In the genomic region with DNA sequence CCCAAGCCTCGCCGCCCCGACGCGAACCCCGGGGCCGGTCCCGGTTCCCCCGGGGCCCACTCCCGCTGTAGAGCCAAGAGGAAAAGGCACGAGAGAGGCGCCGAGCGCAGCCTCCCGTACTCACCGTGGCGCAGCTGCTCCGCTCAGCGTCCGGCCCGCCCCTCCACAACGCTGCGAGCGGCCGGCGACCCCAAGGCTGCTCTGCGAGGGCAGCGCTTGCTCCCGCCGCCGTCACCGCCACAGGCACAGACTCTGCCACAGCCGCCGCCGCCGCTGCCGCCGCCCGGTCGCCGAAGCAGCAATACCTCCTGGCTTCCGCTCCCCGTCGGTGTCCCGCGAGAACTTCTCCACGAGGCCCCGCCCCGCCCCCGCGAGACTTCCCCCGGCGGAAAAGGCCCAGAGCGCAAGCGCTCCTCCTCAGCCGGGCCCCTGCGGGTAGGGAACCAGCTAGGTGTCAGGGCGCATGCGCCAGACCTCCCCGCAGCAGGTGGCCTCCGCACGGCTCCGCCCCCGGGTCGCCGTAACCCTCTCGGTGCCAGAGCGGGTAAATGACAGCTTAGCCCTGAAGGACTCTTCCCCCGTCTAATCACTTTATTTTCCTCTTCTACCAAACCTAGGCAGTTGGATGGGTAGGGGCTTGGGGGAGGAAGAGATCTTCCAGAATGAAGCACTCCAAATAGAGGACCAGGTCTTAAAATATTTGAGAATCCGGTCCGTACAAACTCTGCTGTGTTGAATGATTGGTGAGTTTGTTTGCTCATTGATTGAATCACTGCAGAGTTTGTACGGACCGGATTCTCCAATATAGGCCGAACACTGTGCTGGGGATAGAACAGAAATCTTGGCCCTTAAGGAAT, we compare ENCODE assay signal across 8 cellular contexts. TPM values are rescaled to one million over a fixed set of nuclear protein-coding genes. Genes with fewer than 3 reads are reported as not detected.
DNase-seq lines count a peak whose midpoint lies in the region; ATAC-seq and TF ChIP-seq lines count a peak whose summit lies in the region.

A gene (minus strand): TSS at position 314 of the 857 bp plus-strand sequence. CDS start 12,050 bp downstream, outside the sequence.

- TF ChIP-seq EP300 in ovary (IDR thresholded peaks at IDR 0.05), result no peak

- H3K27ac ChIP-seq in ovary (peak within 1 kb of the TSS; percentile 26 to 80), thymus (ENCODE audit: low read depth) (peak within 1 kb of the TSS; percentile 95)

- H3K4me3 ChIP-seq in ovary, result peak within 1 kb of the TSS; percentile 87
- H3K4me3 ChIP-seq in thymus (ENCODE audit: low read length), result peak within 1 kb of the TSS; percentile 96

- no peaks in the 10 kb centered on the region for H3K27me3 ChIP-seq in ovary
- no peaks in the 10 kb centered on the region for H3K27me3 ChIP-seq in thymus (ENCODE audit: control insufficient read depth, insufficient read depth)

- WGBS in ovary, 3 donors, result 0 to 1% (median 0%) methylated on average over 42 to 74 of the region's 74 CpGs
- WGBS in thymus, result under 1% methylated on average over 74 of the region's 74 CpGs

- H3K4me1 ChIP-seq in ovary (ENCODE audit: insufficient read depth) (peaks cover 1% of the 10 kb centered on the region), thymus (ENCODE audit: control insufficient read depth, insufficient read depth, low read length) (peaks cover 6% of the 10 kb centered on the region)

- TF ChIP-seq POLR2A in GM10847 (IDR thresholded peaks at IDR 0.05; ENCODE audit: extremely low read depth, insufficient read length), result peak; percentile 93
- peak; percentile 70 for TF ChIP-seq POLR2A in ovary (IDR thresholded peaks at IDR 0.05)

- intact Hi-C loops in Right ventricle myocardium inferior (cut with DNase I), result loop anchor here (2.0 kb wide), 1 partner anchor 83 kb away; no protein-coding TSS in a partner anchor
- intact Hi-C loops in ovary (cut with DNase I), result loop anchor here in 2 of 4 donors (2.0 to 5.0 kb wide), 2 partner anchors 83 to 133 kb away; a partner anchor contains a TSS

- no peaks in the 10 kb centered on the region for H3K9me3 ChIP-seq in ovary
- no peaks in the 10 kb centered on the region for H3K9me3 ChIP-seq in thymus (ENCODE audit: control insufficient read depth)

- ATAC-seq in HG02759 (IDR thresholded peaks at IDR 0.05; ENCODE audit: unreplicated experiment) (peak; percentile 89), Right ventricle myocardium inferior (peak; percentile 98)

- DNase-seq in NCI-H1417 treated with DMSO at 0.1 percent for 48 hours (lab: John Stamatoyannopoulos, UW) (peak; percentile 68), SW 1271 (lab: John Stamatoyannopoulos, UW) (peak; percentile 74 to 94), Right ventricle myocardium inferior (ENCODE audit: missing footprints) (peak; percentile 100), ovary (peak; percentile 99)
- DNase-seq in activated naive CD8-positive, alpha-beta T cell treated with anti-CD3 and anti-CD28 coated beads, Interleukin-2, amount 50 U/mL, for 16 hours (ENCODE audit: low read depth, low spot score), result peak; percentile 99

- H3K36me3 ChIP-seq in ovary (no peaks in the 10 kb centered on the region), thymus (ENCODE audit: control insufficient read depth, insufficient read depth) (no peaks in the 10 kb centered on the region)

- TF ChIP-seq CTCF in ovary (IDR thresholded peaks at IDR 0.05), result no peak

RNA-seq across cellular contexts. Expression of the gene that starts here (rescaled TPM):
- total RNA-seq in Right ventricle myocardium inferior (59.0 TPM), ovary (10 to 100 TPM; 49.2 to 84.9 (median 62.6) TPM)
- polyA plus RNA-seq in ovary (10 to 100 TPM; 41.5 to 88.2 TPM), thymus (65.1 TPM)

Comparison
In these comparisons a context has a peak if more than half of its experiments do, and no peak if none do; other contexts are left out.
1. Peak in every context shown above with its lines: DNase-seq, ATAC-seq, H3K4me3 ChIP-seq and H3K27ac ChIP-seq.